ENCODE assay signal across 12 cellular contexts in the genomic region with DNA sequence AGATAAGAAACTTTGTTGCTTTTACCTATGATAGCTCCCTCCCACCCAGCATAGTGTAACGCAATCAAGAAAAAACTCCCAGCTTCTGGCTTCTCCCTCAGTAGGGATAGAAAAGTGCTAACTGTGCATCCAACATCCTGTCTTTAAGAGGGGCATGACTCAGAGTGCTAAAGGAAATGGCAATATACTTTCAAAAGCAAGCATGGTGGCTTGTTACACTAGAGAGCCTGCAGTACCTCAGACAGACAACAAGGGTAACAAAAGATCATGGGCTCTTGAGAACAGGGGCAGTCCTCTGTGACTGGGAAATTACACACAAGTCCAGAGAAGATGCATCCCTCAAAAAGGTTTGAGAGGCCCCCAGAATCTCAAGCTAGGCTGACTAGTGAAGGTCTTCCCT. TPM values are rescaled to one million over a fixed set of nuclear protein-coding genes. Genes with fewer than 3 reads are reported as not detected.
DNase-seq lines count a peak whose midpoint lies in the region; ATAC-seq, FAIRE-seq and TF ChIP-seq lines count a peak whose summit lies in the region.
"Had no signal": no experiment of that assay in that cellular context is flagged by ENCODE, and none has a peak within 500 bp of the region (broad histone marks: within the 10 kb centered on the region; RNA-seq: fewer than 3 reads in every experiment).

No MANE protein-coding gene starts in this region.

- TF ChIP-seq CTCF in GM20000 (IDR thresholded peaks at IDR 0.05; ENCODE audit: extremely low read depth, missing control alignments) (no peak), omental fat pad (IDR thresholded peaks at IDR 0.05) (no peak)

- no peak overlapping the region for H3K4me3 Mint-ChIP-seq in effector memory CD8-positive, alpha-beta T cell
- H3K4me3 Mint-ChIP-seq: activated CD8-positive, alpha-beta memory T cell treated with anti-CD3 and anti-CD28 coated beads, Interleukin-2, amount 10 ng/mL, durations not matched to agents 7 days and 5 days; activated naive CD8-positive, alpha-beta T cell treated with anti-CD3 and anti-CD28 coated beads, Interleukin-2, amount 10 ng/mL, durations not matched to agents 7 days and 5 days; memory B cell had no signal

- no peak for ATAC-seq in omental fat pad (ENCODE audit: low FRiP score)
- no peak for ATAC-seq in effector memory CD8-positive, alpha-beta T cell (replicated peaks)
- ATAC-seq: activated CD8-positive, alpha-beta memory T cell treated with anti-CD3 and anti-CD28 coated beads, Interleukin-2, amount 10 ng/mL, durations not matched to agents 7 days and 5 days had no signal

- H3K4me1 Mint-ChIP-seq in effector memory CD8-positive, alpha-beta T cell (ENCODE audit: low read depth in 2 of 2) = no peaks in the 10 kb centered on the region
- H3K4me1 Mint-ChIP-seq: activated CD8-positive, alpha-beta memory T cell treated with anti-CD3 and anti-CD28 coated beads, Interleukin-2, amount 10 ng/mL, durations not matched to agents 7 days and 5 days; activated naive CD8-positive, alpha-beta T cell treated with anti-CD3 and anti-CD28 coated beads, Interleukin-2, amount 10 ng/mL, durations not matched to agents 7 days and 5 days; memory B cell had no signal

- TF ChIP-seq POLR2A in H54 (IDR thresholded peaks at IDR 0.05; ENCODE audit: low read depth, low read length) = no peak

- DNase-seq in H54 (ENCODE audit: insufficient read length, low spot score) (no peak), NCI-H510A treated with DMSO at 0.1 percent for 48 hours (lab: John Stamatoyannopoulos, UW) (peak; percentile 34), dermis blood vessel endothelial cell (peak; percentile 81), pulmonary artery endothelial cell (ENCODE audit: low read depth, low spot score) (peak; percentile 44), GM20000 (ENCODE audit: low spot score) (no peak), omental fat pad (ENCODE audit: low spot score) (no peak)
- no peak for DNase-seq in effector memory CD8-positive, alpha-beta T cell
- DNase-seq: activated CD8-positive, alpha-beta memory T cell treated with anti-CD3 and anti-CD28 coated beads, Interleukin-2, amount 10 ng/mL, durations not matched to agents 7 days and 5 days; activated naive CD8-positive, alpha-beta T cell treated with anti-CD3 and anti-CD28 coated beads, Interleukin-2, amount 10 ng/mL, durations not matched to agents 7 days and 5 days; NCI-H1694 treated with DMSO at 0.1 percent for 48 hours; stimulated activated CD4-positive, alpha-beta T cell treated with anti-CD3 and anti-CD28 coated beads, Interleukin-4, amount 100 ng/mL, for 1 hour had no signal

- no peaks in the 10 kb centered on the region for H3K36me3 Mint-ChIP-seq in effector memory CD8-positive, alpha-beta T cell (ENCODE audit: insufficient read depth)
- H3K36me3 Mint-ChIP-seq: activated CD8-positive, alpha-beta memory T cell treated with anti-CD3 and anti-CD28 coated beads, Interleukin-2, amount 10 ng/mL, durations not matched to agents 7 days and 5 days; activated naive CD8-positive, alpha-beta T cell treated with anti-CD3 and anti-CD28 coated beads, Interleukin-2, amount 10 ng/mL, durations not matched to agents 7 days and 5 days had no signal

- H3K27me3 Mint-ChIP-seq in effector memory CD8-positive, alpha-beta T cell = no peaks in the 10 kb centered on the region
- H3K27me3 Mint-ChIP-seq: activated CD8-positive, alpha-beta memory T cell treated with anti-CD3 and anti-CD28 coated beads, Interleukin-2, amount 10 ng/mL, durations not matched to agents 7 days and 5 days; activated naive CD8-positive, alpha-beta T cell treated with anti-CD3 and anti-CD28 coated beads, Interleukin-2, amount 10 ng/mL, durations not matched to agents 7 days and 5 days; memory B cell had no signal

- H3K9me3 Mint-ChIP-seq in effector memory CD8-positive, alpha-beta T cell = no peaks in the 10 kb centered on the region
- H3K9me3 Mint-ChIP-seq: activated naive CD8-positive, alpha-beta T cell treated with anti-CD3 and anti-CD28 coated beads, Interleukin-2, amount 10 ng/mL, durations not matched to agents 7 days and 5 days had no signal

- FAIRE-seq in H54 (lab: Jason Lieb, UNC) = peak; percentile 80

- H3K27ac Mint-ChIP-seq in effector memory CD8-positive, alpha-beta T cell = no peak overlapping the region
- H3K27ac Mint-ChIP-seq: activated CD8-positive, alpha-beta memory T cell treated with anti-CD3 and anti-CD28 coated beads, Interleukin-2, amount 10 ng/mL, durations not matched to agents 7 days and 5 days; activated naive CD8-positive, alpha-beta T cell treated with anti-CD3 and anti-CD28 coated beads, Interleukin-2, amount 10 ng/mL, durations not matched to agents 7 days and 5 days; memory B cell had no signal

RNA-seq across cellular contexts. Expression of a gene that starts 37.8 kb away (rescaled TPM):
- 22.2 and 27.9 TPM in 2 replicates for total RNA-seq in dermis blood vessel endothelial cell
- total RNA-seq in pulmonary artery endothelial cell = 32.3 and 32.6 TPM in 2 replicates
- 10 to 100 TPM in 3 of 4 donors, 1 to 10 TPM in 1; 6.5 to 24.1 (median 12.7) TPM for total RNA-seq in omental fat pad

Comparison
In these comparisons a context has a peak if more than half of its experiments do, and no peak if none do; other contexts are left out.
1. DNase-seq: peak in NCI-H510A treated with DMSO at 0.1 percent for 48 hours (single experiment), dermis blood vessel endothelial cell (single experiment) and pulmonary artery endothelial cell (single experiment); none in H54 (single experiment), GM20000 (single experiment), omental fat pad (single experiment) and effector memory CD8-positive, alpha-beta T cell (0 of 3).